ENCODE assay signal across 16 cellular contexts in genomic region chr4:182854466-182854865, GRCh38.
A peak's percentile ranks its signal among the peaks of the same experiment; 100 is the strongest.
DNase-seq lines count a peak whose midpoint lies in the region; ATAC-seq, FAIRE-seq and TF ChIP-seq lines count a peak whose summit lies in the region.
"Had no signal": no experiment of that assay in that cellular context is flagged by ENCODE, and none has a peak within 500 bp of the region (broad histone marks: within the 10 kb centered on the region; RNA-seq: fewer than 3 reads in every experiment).

No MANE protein-coding gene starts in this region.

- no peak for DNase-seq in HepG2 (ENCODE audit: low spot score)
- DNase-seq in right lobe of liver, result no peak
- DNase-seq in K562 (ENCODE audit: extremely low read depth in 1 of 4, low spot score in 3 of 4), result no peak
- peak; percentile 27 for DNase-seq in small intestine
- no peak for DNase-seq in NCI-H2029 (lab: John Stamatoyannopoulos, UW)
- no peak for DNase-seq in NCI-H345 treated with DMSO at 0.1 percent for 48 hours (lab: John Stamatoyannopoulos, UW; ENCODE audit: unreplicated experiment)
- DNase-seq: 8988T; CD4-positive, alpha-beta memory T cell; DMS153; DMS79; GDM1; H9 had no signal

- POLR2A ChIA-PET in HepG2 (lab: Yijun Ruan, JAX), result interaction anchor here (1.5 kb wide), 1 partner anchor 27 kb away, joined by 4 read pairs; no protein-coding TSS in a partner anchor
- POLR2A ChIA-PET in K562 (lab: Yijun Ruan, JAX), result no interaction called here

- no peaks in the 10 kb centered on the region for H3K9me1 ChIP-seq in K562 (ENCODE audit: control insufficient read depth, insufficient read depth, low read length)

- H3K36me3 ChIP-seq in HepG2 (replicated peaks in 1 of 2; ENCODE audit: control insufficient read depth in 1 of 2, insufficient read depth in 2 of 2, low read length in 2 of 2) (no peaks in the 10 kb centered on the region), right lobe of liver (no peaks in the 10 kb centered on the region), K562 (ENCODE audit: control insufficient read depth, insufficient read depth, low read length) (no peaks in the 10 kb centered on the region), small intestine (ENCODE audit: control insufficient read depth in 2 of 2, insufficient read depth in 2 of 2, low read length in 2 of 2) (no peaks in the 10 kb centered on the region)
- H3K36me3 ChIP-seq: BLaER1 had no signal

- CTCF ChIA-PET in HepG2 (lab: Yijun Ruan, JAX; ENCODE audit: low intra/inter-chr PET ratio, low total read pairs), result no interaction called here
- CTCF ChIA-PET in K562 (lab: Yijun Ruan, JAX; ENCODE audit: low intra/inter-chr PET ratio), result no interaction called here

- no peak overlapping the region for H3K4me3 ChIP-seq in HepG2 (replicated peaks in 1 of 3; ENCODE audit: insufficient read depth in 1 of 3, low read depth in 2 of 3, low read length in 3 of 3)
- H3K4me3 ChIP-seq in right lobe of liver, result no peak overlapping the region
- no peak overlapping the region for H3K4me3 ChIP-seq in K562
- H3K4me3 ChIP-seq in small intestine (ENCODE audit: low read depth in 1 of 2, low read length in 2 of 2), result no peak overlapping the region
- H3K4me3 ChIP-seq: BLaER1 had no signal

- H2AFZ ChIP-seq in HepG2 (ENCODE audit: low read length) (no peak overlapping the region), K562 (ENCODE audit: low read depth, low read length) (no peak overlapping the region)

- 53% methylated on average over 7 of the region's 8 CpGs for WGBS in HepG2 (ENCODE audit: low lambda C conversion rate)
- 66% methylated on average over 8 of the region's 8 CpGs for WGBS in right lobe of liver (ENCODE audit: insufficient coverage, low coverage, low lambda C conversion rate, missing lambda C conversion rate)
- WGBS in K562 (ENCODE audit: insufficient coverage, low coverage, missing lambda C conversion rate), result 11% methylated on average over 8 of the region's 8 CpGs
- WGBS in small intestine, 3 donors, result 69 to 77% (median 71%) methylated on average over 8 of the region's 8 CpGs

- H3K27ac ChIP-seq in HepG2 (ENCODE audit: extremely low read length, insufficient read depth, low read length) (no peak overlapping the region), right lobe of liver (no peak overlapping the region), K562 (ENCODE audit: extremely low read depth, low read depth, low read length) (no peak overlapping the region), small intestine (ENCODE audit: low read depth in 1 of 2, low read length in 1 of 2) (no peak overlapping the region)
- H3K27ac ChIP-seq: BLaER1 had no signal

- peaks cover 16% of the 10 kb centered on the region for H3K9me3 ChIP-seq in HepG2 (ENCODE audit: low read length)
- no peaks in the 10 kb centered on the region for H3K9me3 ChIP-seq in right lobe of liver
- H3K9me3 ChIP-seq in K562 (replicated peaks; ENCODE audit: control insufficient read depth, insufficient read depth, low read depth, low read length), result no peaks in the 10 kb centered on the region
- no peaks in the 10 kb centered on the region for H3K9me3 ChIP-seq in small intestine (ENCODE audit: control insufficient read depth, low read depth)

- TF ChIP-seq EP300 in HepG2 (IDR thresholded peaks at IDR 0.05; ENCODE audit: low read depth in 2 of 2, low read length in 2 of 2) (no peak), HepG2 (CRISPR knock-in tag; IDR thresholded peaks at IDR 0.05; ENCODE audit: borderline replicate concordance) (no peak), K562 (IDR thresholded peaks at IDR 0.05; ENCODE audit: low read length) (no peak)

- TF ChIP-seq CTCF in HepG2 (CRISPR knock-in tag; IDR thresholded peaks at IDR 0.05), result no peak
- TF ChIP-seq CTCF in right lobe of liver (IDR thresholded peaks at IDR 0.05), result no peak
- TF ChIP-seq CTCF in K562 (IDR thresholded peaks at IDR 0.05 in 2 of 3, conservative IDR thresholded peaks at IDR 0.05 in 1 of 3; ENCODE audit: insufficient read depth in 2 of 3, low read depth in 1 of 3, low read length in 3 of 3), result no peak

- no peaks in the 10 kb centered on the region for H4K20me1 ChIP-seq in HepG2 (ENCODE audit: insufficient read depth, low read length)
- no peaks in the 10 kb centered on the region for H4K20me1 ChIP-seq in K562 (replicated peaks; ENCODE audit: control insufficient read depth, insufficient read depth, low read length)
- H4K20me1 ChIP-seq: BLaER1 had no signal

- BruUV-seq in HepG2 (replicated peaks; lab: Mats Ljungman, UMichigan) (no TSS peak), K562 (replicated peaks; lab: Mats Ljungman, UMichigan) (no TSS peak)

- H3K4me2 ChIP-seq in HepG2 (ENCODE audit: low read depth, low read length) (no peak overlapping the region), K562 (ENCODE audit: insufficient read depth, low read length) (no peak overlapping the region)

- in situ Hi-C loops in HepG2 (cut with HindIII; ENCODE audit: extremely low pct_ligation_motif_present, low pct_unique_long_range_greater_than_20kb), result no loop called here
- in situ Hi-C loops in K562 (cut with MboI), result no loop called here

- no peak for TF ChIP-seq POLR2A in HepG2 (IDR thresholded peaks at IDR 0.05; ENCODE audit: insufficient read depth in 1 of 2, low read depth in 2 of 2, low read length in 2 of 2)
- no peak for TF ChIP-seq POLR2A in right lobe of liver (IDR thresholded peaks at IDR 0.05)
- no peak for TF ChIP-seq POLR2A in K562 (conservative IDR thresholded peaks at IDR 0.05)

- H3K9ac ChIP-seq in HepG2 (ENCODE audit: insufficient read depth, low read depth, low read length) (no peak overlapping the region), K562 (ENCODE audit: insufficient read depth in 1 of 2, low read depth in 2 of 2, low read length in 2 of 2) (no peak overlapping the region)
- H3K9ac ChIP-seq: BLaER1 had no signal

- no peaks in the 10 kb centered on the region for H3K27me3 ChIP-seq in HepG2 (ENCODE audit: control insufficient read depth in 1 of 2, insufficient read depth in 2 of 2, low read length in 2 of 2)
- H3K27me3 ChIP-seq in right lobe of liver, result no peaks in the 10 kb centered on the region
- H3K27me3 ChIP-seq in K562 (ENCODE audit: control insufficient read depth in 2 of 2, insufficient read depth in 2 of 2, low read length in 2 of 2), result peaks cover 35 to 85% of the 10 kb centered on the region in 2 experiments
- no peaks in the 10 kb centered on the region for H3K27me3 ChIP-seq in small intestine (ENCODE audit: control insufficient read depth in 2 of 2, insufficient read depth in 2 of 2, low read length in 2 of 2)
- H3K27me3 ChIP-seq: BLaER1 had no signal

- no peaks in the 10 kb centered on the region for H3K79me2 ChIP-seq in HepG2 (ENCODE audit: insufficient read depth, low read length)
- H3K79me2 ChIP-seq in K562 (ENCODE audit: control insufficient read depth, insufficient read depth, low read length), result no peaks in the 10 kb centered on the region

- FAIRE-seq in HepG2 (lab: Jason Lieb, UNC) (no peak), K562 (lab: Jason Lieb, UNC) (no peak), small intestine (lab: Jason Lieb, UNC) (no peak)
- FAIRE-seq: GM12892, H1 had no signal

- intact Hi-C loops in HepG2 (cut with micrococcal nuclease; ENCODE audit: unreplicated experiment), result no loop called here
- intact Hi-C loops in right lobe of liver (cut with DNase I), result no loop called here
- intact Hi-C loops in K562 (cut with micrococcal nuclease), result no loop called here

- peaks cover 23% of the 10 kb centered on the region for H3K4me1 ChIP-seq in HepG2 (ENCODE audit: insufficient read depth, low read length)
- H3K4me1 ChIP-seq in right lobe of liver, result no peaks in the 10 kb centered on the region
- H3K4me1 ChIP-seq in K562 (replicated peaks in 1 of 2; ENCODE audit: control insufficient read depth in 2 of 2, insufficient read depth in 2 of 2, low read length in 2 of 2), result peaks cover 0 to 3% of the 10 kb centered on the region in 2 experiments; a peak in 1 of 5 replicates
- no peaks in the 10 kb centered on the region for H3K4me1 ChIP-seq in small intestine (ENCODE audit: control insufficient read depth in 2 of 2, insufficient read depth in 1 of 2, low read depth in 1 of 2, low read length in 1 of 2)

- ATAC-seq in HepG2, result no peak; the same call in 2 of the 3 replicates
- ATAC-seq in right lobe of liver, result no peak
- no peak for ATAC-seq in K562
- no peak for ATAC-seq in GM18502 (IDR thresholded peaks at IDR 0.05; ENCODE audit: poor library complexity, unreplicated experiment)

- TF ChIP-seq RAD21 in HepG2 (CRISPR knock-in tag; IDR thresholded peaks at IDR 0.05) (no peak), K562 (CRISPR knock-in tag; conservative IDR thresholded peaks at IDR 0.05 in 1 of 2, IDR thresholded peaks at IDR 0.05 in 1 of 2) (no peak)

TF ChIP-seq in HepG2, 621 proteins besides CTCF, POLR2A, EP300 and RAD21 (continues in another document):
- no peak for TF ChIP-seq ZFP36 (IDR thresholded peaks at IDR 0.05; ENCODE audit: borderline replicate concordance, low read depth, low read length, partially characterized antibody)

TF ChIP-seq in K562, 482 proteins besides CTCF, POLR2A, EP300 and RAD21 (continues in another document):
- TF ChIP-seq, protein P1, sequence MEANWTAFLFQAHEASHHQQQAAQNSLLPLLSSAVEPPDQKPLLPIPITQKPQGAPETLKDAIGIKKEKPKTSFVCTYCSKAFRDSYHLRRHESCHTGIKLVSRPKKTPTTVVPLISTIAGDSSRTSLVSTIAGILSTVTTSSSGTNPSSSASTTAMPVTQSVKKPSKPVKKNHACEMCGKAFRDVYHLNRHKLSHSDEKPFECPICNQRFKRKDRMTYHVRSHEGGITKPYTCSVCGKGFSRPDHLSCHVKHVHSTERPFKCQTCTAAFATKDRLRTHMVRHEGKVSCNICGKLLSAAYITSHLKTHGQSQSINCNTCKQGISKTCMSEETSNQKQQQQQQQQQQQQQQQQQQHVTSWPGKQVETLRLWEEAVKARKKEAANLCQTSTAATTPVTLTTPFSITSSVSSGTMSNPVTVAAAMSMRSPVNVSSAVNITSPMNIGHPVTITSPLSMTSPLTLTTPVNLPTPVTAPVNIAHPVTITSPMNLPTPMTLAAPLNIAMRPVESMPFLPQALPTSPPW (CRISPR knock-in tag; IDR thresholded peaks at IDR 0.05), result no peak
- TF ChIP-seq MCM3 (IDR thresholded peaks at IDR 0.05) (no peak), SMAD2 (IDR thresholded peaks at IDR 0.05; ENCODE audit: low read depth, low read length) (no peak), HNRNPK (IDR thresholded peaks at IDR 0.05; ENCODE audit: low read depth, low read length, poor library complexity, severe bottlenecking) (no peak), ESRRA (IDR thresholded peaks at IDR 0.05; ENCODE audit: borderline replicate concordance, low read depth) (peak; percentile 59; the same call in 1 of the 2 replicates), CBFA2T2 (conservative IDR thresholded peaks at IDR 0.05) (no peak), WHSC1 (IDR thresholded peaks at IDR 0.05; ENCODE audit: low read length) (no peak)

Comparison
In these comparisons a context has a peak if more than half of its experiments do, and no peak if none do; other contexts are left out.
1. Of the 241 proteins assayed by ChIP-seq in both HepG2 and K562: peak only in HepG2: none; only in K562: none; in both: ESRRA; in neither: 239; mixed calls (peak in some experiments, not most) for 1.